ENCODE assay signal across 22 cellular contexts in genomic region chr10:11707936-11708335, GRCh38. TPM values are rescaled to one million over a fixed set of nuclear protein-coding genes. Genes with fewer than 3 reads are reported as not detected.
DNase-seq lines count a peak whose midpoint lies in the region; ATAC-seq, FAIRE-seq and TF ChIP-seq lines count a peak whose summit lies in the region.
"Had no signal": no experiment of that assay in that cellular context is flagged by ENCODE, and none has a peak within 500 bp of the region (broad histone marks: within the 10 kb centered on the region; RNA-seq: fewer than 3 reads in every experiment).

No MANE protein-coding gene starts in this region.

- H3K27ac Mint-ChIP-seq in Caco-2 (ENCODE audit: unreplicated experiment): no peak overlapping the region
- peak overlapping the region; percentile 82 for H3K27ac Mint-ChIP-seq in T-helper 17 cell

- no peaks in the 10 kb centered on the region for H3K9me3 ChIP-seq in Caco-2
- H3K9me3 ChIP-seq in T-helper 17 cell (ENCODE audit: control insufficient read depth, low read length, poor library complexity, severe bottlenecking): no peaks in the 10 kb centered on the region
- H3K9me3 ChIP-seq in left lung: no peaks in the 10 kb centered on the region
- no peaks in the 10 kb centered on the region for H3K9me3 ChIP-seq in small intestine (ENCODE audit: control insufficient read depth, low read depth)
- H3K9me3 ChIP-seq in A673 (ENCODE audit: low read depth, low read length, poor library complexity, severe bottlenecking): no peaks in the 10 kb centered on the region
- H3K9me3 ChIP-seq: MG63, SJSA1 had no signal

- intact Hi-C loops in Caco-2 (cut with micrococcal nuclease; ENCODE audit: unreplicated experiment): no loop called here
- intact Hi-C loops in left lung (cut with DNase I): no loop called here
- intact Hi-C loops in A673 (cut with micrococcal nuclease; ENCODE audit: unreplicated experiment): no loop called here

- H3K4me3 Mint-ChIP-seq in Caco-2 (ENCODE audit: unreplicated experiment) (peak overlapping the region; percentile 1), T-helper 17 cell (no peak overlapping the region)
- H3K4me3 Mint-ChIP-seq: IgD-negative memory B cell had no signal

- CTCF ChIA-PET in Caco-2 (lab: Charles Lee): interaction anchor here (1.3 kb wide), 1 partner anchor 17 kb away, joined by 4 read pairs; no protein-coding TSS in a partner anchor
- CTCF ChIA-PET in A673 (lab: Charles Lee): no interaction called here

- no peaks in the 10 kb centered on the region for H3K36me3 Mint-ChIP-seq in Caco-2 (ENCODE audit: insufficient read depth, unreplicated experiment)
- H3K36me3 Mint-ChIP-seq in T-helper 17 cell (ENCODE audit: low read depth): peaks cover 3% of the 10 kb centered on the region
- H3K36me3 Mint-ChIP-seq: IgD-negative memory B cell had no signal

- H3K9me3 Mint-ChIP-seq in Caco-2 (ENCODE audit: unreplicated experiment): no peaks in the 10 kb centered on the region
- H3K9me3 Mint-ChIP-seq: IgD-negative memory B cell had no signal

- FAIRE-seq in small intestine (lab: Jason Lieb, UNC): no peak
- FAIRE-seq: HTR-8/SVneo had no signal

- BruUV-seq in Caco-2 (replicated peaks; lab: Mats Ljungman, UMichigan) (no TSS peak), A673 (replicated peaks; lab: Mats Ljungman, UMichigan) (no TSS peak)

- H3K4me3 ChIP-seq in Caco-2 (ENCODE audit: low read depth, low read length) (no peak overlapping the region), left lung (no peak overlapping the region), small intestine (ENCODE audit: low read depth in 1 of 2, low read length in 2 of 2) (no peak overlapping the region), A673 (ENCODE audit: low read depth, low read length, poor library complexity, severe bottlenecking) (no peak overlapping the region)
- H3K4me3 ChIP-seq: BLaER1 treated with 17β-estradiol and CSF1 and Interleukin-3, amounts not matched to agents 10 nM and 100 nM; MG63; SJSA1 had no signal

- H3K27ac ChIP-seq in left lung (no peak overlapping the region), small intestine (ENCODE audit: low read depth in 1 of 2, low read length in 1 of 2) (no peak overlapping the region), A673 (ENCODE audit: low read depth, low read length, poor library complexity, severe bottlenecking) (no peak overlapping the region)
- H3K27ac ChIP-seq: BLaER1 treated with 17β-estradiol and CSF1 and Interleukin-3, amounts not matched to agents 10 nM and 100 nM; HL-60; SJSA1 had no signal

- H3K27me3 Mint-ChIP-seq in Caco-2 (ENCODE audit: insufficient read depth, unreplicated experiment) (no peaks in the 10 kb centered on the region), T-helper 17 cell (peaks cover 36% of the 10 kb centered on the region)
- H3K27me3 Mint-ChIP-seq: IgD-negative memory B cell had no signal

- H3K4me1 Mint-ChIP-seq in Caco-2 (ENCODE audit: low read depth, unreplicated experiment) (peaks cover 11% of the 10 kb centered on the region), T-helper 17 cell (peaks cover 19% of the 10 kb centered on the region)

- ATAC-seq in T-helper 17 cell (no peak), left lung (peak; percentile 34)
- ATAC-seq: Panc1 had no signal

- H3K4me1 ChIP-seq in Caco-2: peaks cover 10% of the 10 kb centered on the region
- peaks cover 0 to 16% of the 10 kb centered on the region in 2 donors for H3K4me1 ChIP-seq in left lung
- no peaks in the 10 kb centered on the region for H3K4me1 ChIP-seq in small intestine (ENCODE audit: control insufficient read depth in 2 of 2, insufficient read depth in 1 of 2, low read depth in 1 of 2, low read length in 1 of 2)
- H3K4me1 ChIP-seq in A673 (ENCODE audit: insufficient read depth, low read length, poor library complexity, severe bottlenecking): no peaks in the 10 kb centered on the region
- H3K4me1 ChIP-seq: SJSA1 had no signal

- TF ChIP-seq CTCF in Caco-2 (IDR thresholded peaks at IDR 0.05; ENCODE audit: insufficient read depth in 1 of 2, low read depth in 1 of 2, low read length in 1 of 2, severe bottlenecking in 1 of 2, unreplicated experiment in 1 of 2) (no peak), left lung (IDR thresholded peaks at IDR 0.05) (no peak), A673 (conservative IDR thresholded peaks at IDR 0.05; ENCODE audit: low read depth, low read length) (no peak)

- POLR2A ChIA-PET in Caco-2 (lab: Charles Lee): no interaction called here
- POLR2A ChIA-PET in A673 (lab: Charles Lee; ENCODE audit: low non-redundant PET): no interaction called here

- H3K36me3 ChIP-seq in Caco-2 (ENCODE audit: control insufficient read depth, insufficient read depth, low read length) (no peaks in the 10 kb centered on the region), left lung (no peaks in the 10 kb centered on the region), small intestine (ENCODE audit: control insufficient read depth in 2 of 2, insufficient read depth in 2 of 2, low read length in 2 of 2) (no peaks in the 10 kb centered on the region), A673 (ENCODE audit: insufficient read depth, low read length, poor library complexity, severe bottlenecking) (no peaks in the 10 kb centered on the region)
- H3K36me3 ChIP-seq: BLaER1 treated with 17β-estradiol and CSF1 and Interleukin-3, amounts not matched to agents 10 nM and 100 nM; MG63; SJSA1 had no signal

- DNase-seq in Caco-2: no peak
- no peak for DNase-seq in T-helper 17 cell
- no peak for DNase-seq in left lung
- peak; percentile 27 for DNase-seq in small intestine
- no peak for DNase-seq in medulla oblongata (ENCODE audit: extremely low spot score)
- no peak for DNase-seq in A673 (ENCODE audit: low spot score)
- DNase-seq in EL: no peak
- DNase-seq: GDM1, HCEC 1CT, Kasumi-1, MG63, NCI-H1048, NCI-H1436, NCI-H1930, NCI-H345, NCI-H524 treated with DMSO at 0.1 percent for 48 hours had no signal

- 19 to 54% (median 32%) methylated on average over 12 of the region's 12 CpGs for WGBS in small intestine, 3 donors

- H3K27me3 ChIP-seq in Caco-2 (replicated peaks; ENCODE audit: control insufficient read depth, insufficient read depth, low read length) (no peaks in the 10 kb centered on the region), left lung (no peaks in the 10 kb centered on the region), small intestine (ENCODE audit: control insufficient read depth in 2 of 2, insufficient read depth in 2 of 2, low read length in 2 of 2) (no peaks in the 10 kb centered on the region), A673 (replicated peaks; ENCODE audit: insufficient read depth, low read depth, low read length, poor library complexity) (no peaks in the 10 kb centered on the region)
- H3K27me3 ChIP-seq: BLaER1 treated with 17β-estradiol and CSF1 and Interleukin-3, amounts not matched to agents 10 nM and 100 nM; MG63 had no signal

RNA-seq across cellular contexts. Expression of gene ECHDC3, which starts 34.2 kb away (rescaled TPM):
- 27.9 and 30.1 TPM in 2 replicates for total RNA-seq in Caco-2 (2022)
- under 1 TPM in 1 of 2 donors, not detected in 1; 0.72 TPM for total RNA-seq in T-helper 17 cell
- 10 to 100 TPM; 24.9 to 32.6 TPM for total RNA-seq in left lung
- polyA plus RNA-seq in small intestine: 10 to 100 TPM in 2 of 3 donors, 1 to 10 TPM in 1; 3.8 to 25.8 (median 13.2) TPM
- total RNA-seq in A673 (2021): 8.9 and 13.9 TPM in 2 replicates
